ENCODE assay signal across 8 cellular contexts in genomic region chr17:57662644-57663308, GRCh38.
DNase-seq lines count a peak whose midpoint lies in the region; ATAC-seq and TF ChIP-seq lines count a peak whose summit lies in the region.

No MANE protein-coding gene starts in this region.

- TF ChIP-seq POLR2A in esophagus muscularis mucosa (IDR thresholded peaks at IDR 0.05; ENCODE audit: low read depth), result no peak

- peaks cover 2% of the 10 kb centered on the region; the same call in 1 of the 2 replicates for H3K27me3 Mint-ChIP-seq in HFFc6 (ENCODE audit: insufficient read depth)
- H3K27me3 Mint-ChIP-seq in activated CD4-positive, alpha-beta memory T cell treated with anti-CD3 and anti-CD28 coated beads for 36 hours, result no peaks in the 10 kb centered on the region
- H3K27me3 Mint-ChIP-seq in stimulated activated memory B cell treated with anti-CD40 and anti-IgM and Interleukin-4, amounts not matched to agents 10 μg/mL and 1 μg/mL and 100 μg/mL, for 72 hours, result no peaks in the 10 kb centered on the region

- DNase-seq in BE2C, result peak; percentile 100
- peak; percentile 99 for DNase-seq in HFFc6
- DNase-seq in NCI-H446 treated with DMSO at 0.1 percent for 48 hours (lab: John Stamatoyannopoulos, UW), result peak; percentile 91
- DNase-seq in activated CD4-positive, alpha-beta memory T cell treated with anti-CD3 and anti-CD28 coated beads for 36 hours, result peak; percentile 52
- DNase-seq in esophagus muscularis mucosa (ENCODE audit: extremely low spot score), result peak; percentile 98
- DNase-seq in mesenteric fat pad (ENCODE audit: low spot score), result peak; percentile 97
- no peak for DNase-seq in NCI-H1930 (lab: John Stamatoyannopoulos, UW)

- H3K4me3 ChIP-seq in BE2C (ENCODE audit: low read depth, low read length) (peak overlapping the region; percentile 37), esophagus muscularis mucosa (peak overlapping the region; percentile 29 to 48 (median 40))

- H3K27ac ChIP-seq in esophagus muscularis mucosa (replicated peaks in 1 of 4), result peak overlapping the region; percentile 86 to 92 (median 90)

- peak overlapping the region; percentile 77 for H3K4me3 Mint-ChIP-seq in HFFc6
- H3K4me3 Mint-ChIP-seq in activated CD4-positive, alpha-beta memory T cell treated with anti-CD3 and anti-CD28 coated beads for 36 hours, result no peak overlapping the region
- peak overlapping the region; percentile 80 for H3K4me3 Mint-ChIP-seq in stimulated activated memory B cell treated with anti-CD40 and anti-IgM and Interleukin-4, amounts not matched to agents 10 μg/mL and 1 μg/mL and 100 μg/mL, for 72 hours

- H3K36me3 Mint-ChIP-seq in HFFc6 (ENCODE audit: low read depth), result no peaks in the 10 kb centered on the region
- H3K36me3 Mint-ChIP-seq in activated CD4-positive, alpha-beta memory T cell treated with anti-CD3 and anti-CD28 coated beads for 36 hours, result peaks cover 3% of the 10 kb centered on the region
- H3K36me3 Mint-ChIP-seq in stimulated activated memory B cell treated with anti-CD40 and anti-IgM and Interleukin-4, amounts not matched to agents 10 μg/mL and 1 μg/mL and 100 μg/mL, for 72 hours, result peaks cover 12% of the 10 kb centered on the region

- peak overlapping the region; percentile 99 for H3K27ac Mint-ChIP-seq in HFFc6
- H3K27ac Mint-ChIP-seq in activated CD4-positive, alpha-beta memory T cell treated with anti-CD3 and anti-CD28 coated beads for 36 hours, result no peak overlapping the region
- peak overlapping the region; percentile 78 for H3K27ac Mint-ChIP-seq in stimulated activated memory B cell treated with anti-CD40 and anti-IgM and Interleukin-4, amounts not matched to agents 10 μg/mL and 1 μg/mL and 100 μg/mL, for 72 hours

- ATAC-seq in stimulated activated memory B cell treated with anti-CD40 and anti-IgM and Interleukin-4, amounts not matched to agents 10 μg/mL and 1 μg/mL and 100 μg/mL, for 72 hours, result peak; percentile 88

- 2% methylated on average over 19 of the region's 21 CpGs for WGBS in esophagus muscularis mucosa

- no peak for TF ChIP-seq EP300 in esophagus muscularis mucosa (IDR thresholded peaks at IDR 0.05)

- H3K36me3 ChIP-seq in BE2C (peaks cover 14% of the 10 kb centered on the region; the same call in 1 of the 2 replicates), esophagus muscularis mucosa (no peaks in the 10 kb centered on the region)

- H3K27me3 ChIP-seq in BE2C, result no peaks in the 10 kb centered on the region
- no peaks in the 10 kb centered on the region for H3K27me3 ChIP-seq in esophagus muscularis mucosa

- H3K9me3 ChIP-seq in BE2C (no peaks in the 10 kb centered on the region), esophagus muscularis mucosa (no peaks in the 10 kb centered on the region)

- intact Hi-C loops in activated CD4-positive, alpha-beta memory T cell treated with anti-CD3 and anti-CD28 coated beads for 36 hours (cut with micrococcal nuclease), result no loop called here
- intact Hi-C loops in esophagus muscularis mucosa (cut with DNase I), result loop anchor here (10.0 kb wide), 1 partner anchor 342 kb away; the partner anchor contains the start of gene SRSF1

- H3K4me1 Mint-ChIP-seq in HFFc6 (ENCODE audit: low read depth), result peaks cover 48% of the 10 kb centered on the region
- H3K4me1 Mint-ChIP-seq in activated CD4-positive, alpha-beta memory T cell treated with anti-CD3 and anti-CD28 coated beads for 36 hours (ENCODE audit: low read depth), result no peaks in the 10 kb centered on the region
- peaks cover 34% of the 10 kb centered on the region for H3K4me1 Mint-ChIP-seq in stimulated activated memory B cell treated with anti-CD40 and anti-IgM and Interleukin-4, amounts not matched to agents 10 μg/mL and 1 μg/mL and 100 μg/mL, for 72 hours

- CTCF ChIA-PET in activated CD4-positive, alpha-beta memory T cell treated with anti-CD3 and anti-CD28 coated beads for 36 hours (lab: Charles Lee), result interaction anchor here (0.9 to 5.4 kb wide), 3 partner anchors 9 to 65 kb away, joined by 3 to 31 read pairs (median 6); no protein-coding TSS in a partner anchor

- TF ChIP-seq CTCF in BE2C (IDR thresholded peaks at IDR 0.05; ENCODE audit: low read depth, low read length) (peak; percentile 4; the same call in 1 of the 2 replicates), HFFc6 (IDR thresholded peaks at IDR 0.05) (peak; percentile 38), esophagus muscularis mucosa (IDR thresholded peaks at IDR 0.05) (peak in 2 of 3 experiments; percentile 11 to 21)

- no peaks in the 10 kb centered on the region for H3K9me3 Mint-ChIP-seq in HFFc6
- H3K9me3 Mint-ChIP-seq in activated CD4-positive, alpha-beta memory T cell treated with anti-CD3 and anti-CD28 coated beads for 36 hours, result no peaks in the 10 kb centered on the region
- no peaks in the 10 kb centered on the region for H3K9me3 Mint-ChIP-seq in stimulated activated memory B cell treated with anti-CD40 and anti-IgM and Interleukin-4, amounts not matched to agents 10 μg/mL and 1 μg/mL and 100 μg/mL, for 72 hours

- H3K4me1 ChIP-seq in BE2C (peaks cover 63% of the 10 kb centered on the region), esophagus muscularis mucosa (peaks cover 31 to 61% (median 57%) of the 10 kb centered on the region in 4 donors)

- POLR2A ChIA-PET in activated CD4-positive, alpha-beta memory T cell treated with anti-CD3 and anti-CD28 coated beads for 36 hours (lab: Charles Lee), result interaction anchor here (0.8 kb wide), 1 partner anchor 17 kb away, joined by 3 read pairs; no protein-coding TSS in a partner anchor

Comparison
In these comparisons a context has a peak if more than half of its experiments do, and no peak if none do; other contexts are left out.
1. DNase-seq: peak in BE2C (single experiment), HFFc6 (single experiment), NCI-H446 treated with DMSO at 0.1 percent for 48 hours (single experiment), activated CD4-positive, alpha-beta memory T cell treated with anti-CD3 and anti-CD28 coated beads for 36 hours (single experiment), esophagus muscularis mucosa (single experiment) and mesenteric fat pad (single experiment); none in NCI-H1930 (0 of 2).
2. Peak in every context shown above with its lines, with median percentiles within 50 percentile points of each other: CTCF ChIP-seq.